Comparison of ENCODE assay signal across 8 cellular contexts in genomic region chr1:20485527-20486456, GRCh38. TPM values are rescaled to one million over a fixed set of nuclear protein-coding genes. Genes with fewer than 3 reads are reported as not detected.
DNase-seq lines count a peak whose midpoint lies in the region; ATAC-seq and TF ChIP-seq lines count a peak whose summit lies in the region.

Gene CAMK2N1, minus strand, starts transcription at chr1:20486210. Its CDS starts 831 bp downstream, at chr1:20485379.

- POLR2A ChIA-PET in PC-3 (lab: Charles Lee; ENCODE audit: unreplicated experiment): interaction anchor here (0.7 kb wide), 1 partner anchor 9 kb away, joined by 3 read pairs; no protein-coding TSS in a partner anchor
- POLR2A ChIA-PET in naive thymus-derived CD4-positive, alpha-beta T cell (lab: Charles Lee): interaction anchor here (0.7 to 1.4 kb wide), 2 partner anchors 9 to 21 kb away, joined by 3 to 5 read pairs; no protein-coding TSS in a partner anchor

- peaks cover 32% of the 10 kb centered on the region for H3K4me1 ChIP-seq in PC-3 (ENCODE audit: insufficient read depth, low read length)
- H3K4me1 ChIP-seq in naive thymus-derived CD4-positive, alpha-beta T cell (ENCODE audit: control insufficient read depth in 2 of 2, insufficient read depth in 2 of 2, low read length in 2 of 2): peaks cover 8 to 19% of the 10 kb centered on the region in 2 donors

- peaks cover 4% of the 10 kb centered on the region for H3F3A ChIP-seq in PC-3 (ENCODE audit: low read length, unreplicated experiment)

- ATAC-seq in PC-3: peak; percentile 54
- ATAC-seq in naive thymus-derived CD4-positive, alpha-beta T cell: peak; percentile 81

- in situ Hi-C loops in GM13977 (cut with MboI; ENCODE audit: low pct_unique_long_range_greater_than_20kb, low sequenced_read_pairs, unreplicated experiment): no loop called here

- H3K4me1 Mint-ChIP-seq in naive thymus-derived CD4-positive, alpha-beta T cell: peaks cover 11 to 21% (median 15%) of the 10 kb centered on the region in 7 donors

- H3K79me2 ChIP-seq in PC-3 (ENCODE audit: low read length): peaks cover 38% of the 10 kb centered on the region

- peak within 1 kb of the TSS; percentile 78 to 98 (median 88) for H3K4me3 Mint-ChIP-seq in naive thymus-derived CD4-positive, alpha-beta T cell

- peaks cover 0 to 2% (median 0%) of the 10 kb centered on the region in 5 donors for H3K36me3 Mint-ChIP-seq in naive thymus-derived CD4-positive, alpha-beta T cell

- 0 out of 2 replicates have a peak, but pooled peaks cover 3% of the 10 kb centered on the region for H3K36me3 ChIP-seq in PC-3 (ENCODE audit: low read depth, low read length)
- peaks cover 0 to 4% (median 0%) of the 10 kb centered on the region in 3 experiments for H3K36me3 ChIP-seq in naive thymus-derived CD4-positive, alpha-beta T cell (ENCODE audit: control insufficient read depth in 2 of 3, insufficient read depth in 3 of 3, low read length in 3 of 3)

- peaks cover 30% of the 10 kb centered on the region for H4K20me1 ChIP-seq in PC-3 (ENCODE audit: low read length)

- H3K27ac ChIP-seq in PC-3 (ENCODE audit: low read length): peak within 1 kb of the TSS; percentile 87
- H3K27ac ChIP-seq in naive thymus-derived CD4-positive, alpha-beta T cell (ENCODE audit: low read depth, low read length): peak within 1 kb of the TSS; percentile 29

- H3K27me3 ChIP-seq in PC-3 (ENCODE audit: low read length): peaks cover 6% of the 10 kb centered on the region
- peaks cover 0 to 25% of the 10 kb centered on the region in 2 donors for H3K27me3 ChIP-seq in naive thymus-derived CD4-positive, alpha-beta T cell (ENCODE audit: control insufficient read depth in 2 of 2, insufficient read depth in 2 of 2, low read length in 2 of 2)

- peak within 1 kb of the TSS; percentile 90 for H3K9ac ChIP-seq in PC-3 (ENCODE audit: low read length)

- peak within 1 kb of the TSS; percentile 93 for H2AFZ ChIP-seq in PC-3 (ENCODE audit: low read length)

- H3K9me2 ChIP-seq in PC-3 (replicated peaks; ENCODE audit: low read length): no peaks in the 10 kb centered on the region

- DNase-seq in GM13977 (ENCODE audit: low spot score): peak; percentile 70
- DNase-seq in PC-3: peak; percentile 73
- DNase-seq in activated gamma-delta T cell (lab: John Stamatoyannopoulos, UW): peak; percentile 56
- peak; percentile 74 for DNase-seq in fibroblast of villous mesenchyme (ENCODE audit: low read depth)
- DNase-seq in naive thymus-derived CD4-positive, alpha-beta T cell: peak in 8 of 9 donors; percentile 26 to 55 (median 32)
- DNase-seq in superior temporal gyrus (ENCODE audit: extremely low spot score): peak; percentile 79
- no peak for DNase-seq in SKM-1 (lab: John Stamatoyannopoulos, UW; ENCODE audit: unreplicated experiment)
- no peak for DNase-seq in KG1 (lab: John Stamatoyannopoulos, UW)

- intact Hi-C loops in PC-3 (cut with micrococcal nuclease): no loop called here
- intact Hi-C loops in naive thymus-derived CD4-positive, alpha-beta T cell (cut with micrococcal nuclease): loop anchor here in 1 of 2 donors (1.0 kb wide), 1 partner anchor 23 kb away; the partner anchor contains the start of gene MUL1

- H3K4me3 ChIP-seq in PC-3 (ENCODE audit: low read length) (peak within 1 kb of the TSS; percentile 98), fibroblast of villous mesenchyme (ENCODE audit: low read depth, low read length) (peak within 1 kb of the TSS; percentile 88)
- H3K4me3 ChIP-seq in naive thymus-derived CD4-positive, alpha-beta T cell (ENCODE audit: low read length): peak within 1 kb of the TSS; percentile 67

- no peaks in the 10 kb centered on the region for H3K9me3 ChIP-seq in PC-3 (ENCODE audit: low read length)
- H3K9me3 ChIP-seq in naive thymus-derived CD4-positive, alpha-beta T cell (ENCODE audit: control insufficient read depth in 2 of 3, low read length in 3 of 3): no peaks in the 10 kb centered on the region

- no TSS peak for BruUV-seq in PC-3 (replicated peaks; lab: Mats Ljungman, UMichigan)

- TF ChIP-seq CTCF in GM13977 (IDR thresholded peaks at IDR 0.05; ENCODE audit: extremely low read depth, insufficient read depth, missing control alignments): no peak
- TF ChIP-seq CTCF in PC-3 (conservative IDR thresholded peaks at IDR 0.05; ENCODE audit: low read depth, low read length): no peak
- TF ChIP-seq CTCF in fibroblast of villous mesenchyme (IDR thresholded peaks at IDR 0.05; ENCODE audit: insufficient read depth, low read depth, low read length): no peak

- H3K4me2 ChIP-seq in PC-3 (ENCODE audit: low read length): peak within 1 kb of the TSS; percentile 99

- CTCF ChIA-PET in PC-3 (lab: Charles Lee): interaction anchor here (0.6 kb wide), 2 partner anchors 206 to 273 kb away, joined by 3 to 13 read pairs; no protein-coding TSS in a partner anchor
- CTCF ChIA-PET in naive thymus-derived CD4-positive, alpha-beta T cell (lab: Charles Lee): interaction anchor here (1.0 kb wide), 1 partner anchor 9 kb away, joined by 4 read pairs; no protein-coding TSS in a partner anchor

- peaks cover 29 to 80% (median 50%) of the 10 kb centered on the region in 5 donors for H3K27me3 Mint-ChIP-seq in naive thymus-derived CD4-positive, alpha-beta T cell

- H3K27ac Mint-ChIP-seq in naive thymus-derived CD4-positive, alpha-beta T cell: peak within 1 kb of the TSS in 5 of 9 donors; percentile 5 to 68 (median 51)

- peaks cover 0 to 3% (median 0%) of the 10 kb centered on the region in 11 donors for H3K9me3 Mint-ChIP-seq in naive thymus-derived CD4-positive, alpha-beta T cell

RNA-seq across cellular contexts. Expression of gene CAMK2N1, which starts in this region (rescaled TPM):
- 51.2 and 56.9 TPM in 2 replicates for total RNA-seq in PC-3 (2014; rRNA removed)
- 8.4 and 9.5 TPM in 2 replicates for total RNA-seq in fibroblast of villous mesenchyme
- 1 to 10 TPM in 4 of 5 experiments, under 1 TPM in 1; 0.60 to 3.8 (median 2.9) TPM for total RNA-seq in naive thymus-derived CD4-positive, alpha-beta T cell
- polyA plus RNA-seq in naive thymus-derived CD4-positive, alpha-beta T cell: under 1 TPM; 0.08 to 0.14 TPM

Comparison
In these comparisons a context has a peak if more than half of its experiments do, and no peak if none do; other contexts are left out.
1. DNase-seq: peak in GM13977 (single experiment), PC-3 (single experiment), activated gamma-delta T cell (single experiment), fibroblast of villous mesenchyme (single experiment), naive thymus-derived CD4-positive, alpha-beta T cell (8 of 9) and superior temporal gyrus (single experiment); none in SKM-1 (single experiment) and KG1 (single experiment).
2. Peak in every context shown above with its lines, with median percentiles within 50 percentile points of each other: H3K4me3 ChIP-seq.